ENCODE assay signal across 10 cellular contexts in genomic region chr2:196263181-196263747, GRCh38.
DNase-seq lines count a peak whose midpoint lies in the region; ATAC-seq, FAIRE-seq and TF ChIP-seq lines count a peak whose summit lies in the region.
"Had no signal": no experiment of that assay in that cellular context is flagged by ENCODE, and none has a peak within 500 bp of the region (broad histone marks: within the 10 kb centered on the region; RNA-seq: fewer than 3 reads in every experiment).

No MANE protein-coding gene starts in this region.

- H3K9me1 ChIP-seq in K562 (ENCODE audit: control insufficient read depth, insufficient read depth, low read length) = no peaks in the 10 kb centered on the region

- peak; percentile 44 for DNase-seq in stimulated activated CD4-positive, alpha-beta T cell treated with anti-CD3 and anti-CD28 coated beads, Interleukin-15, amount 100 ng/mL, for 24 hours
- no peak for DNase-seq in stimulated activated CD4-positive, alpha-beta T cell treated with anti-CD3 and anti-CD28 coated beads, Interleukin-12 subunit alpha, Interleukin-12 subunit beta, amount 100 ng/mL, for 4 hours
- DNase-seq in RCC 7860 (ENCODE audit: low spot score) (peak; percentile 47), K562 (ENCODE audit: extremely low read depth in 1 of 4, low spot score in 3 of 4) (peak in 2 of 4 experiments; percentile 19 to 48), mucosa of gallbladder (ENCODE audit: low spot score) (peak; percentile 31), NCI-H2171 (lab: John Stamatoyannopoulos, UW) (no peak), NCI-H1092 (lab: John Stamatoyannopoulos, UW) (no peak)

- H3K27ac ChIP-seq in K562 (ENCODE audit: extremely low read depth, low read depth, low read length) = peak overlapping the region; percentile 65

- 2% methylated on average over 6 of the region's 8 CpGs for WGBS in K562 (ENCODE audit: insufficient coverage, low coverage, missing lambda C conversion rate)

- in situ Hi-C loops in K562 (cut with MboI) = no loop called here

- TF ChIP-seq POLR2A in K562 (conservative IDR thresholded peaks at IDR 0.05) = no peak

- POLR2A ChIA-PET in K562 (lab: Yijun Ruan, JAX) = interaction anchor here (0.7 kb wide), 1 partner anchor 13 kb away, joined by 3 read pairs; no protein-coding TSS in a partner anchor

- peak; percentile 96 for ATAC-seq in HG03064 (IDR thresholded peaks at IDR 0.05; ENCODE audit: low read depth, unreplicated experiment)
- peak; percentile 83 for ATAC-seq in K562
- ATAC-seq: body of pancreas had no signal

- no peaks in the 10 kb centered on the region for H3K36me3 ChIP-seq in K562 (ENCODE audit: control insufficient read depth, insufficient read depth, low read length)

- no peaks in the 10 kb centered on the region for H3K27me3 ChIP-seq in K562 (ENCODE audit: control insufficient read depth in 2 of 2, insufficient read depth in 2 of 2, low read length in 2 of 2)
- H3K27me3 ChIP-seq: body of pancreas had no signal

- CTCF ChIA-PET in K562 (lab: Yijun Ruan, JAX; ENCODE audit: low intra/inter-chr PET ratio) = no interaction called here

- TF ChIP-seq EP300 in K562 (IDR thresholded peaks at IDR 0.05; ENCODE audit: low read length) = 0 out of 2 replicates have a peak, but pooled peaks have one; percentile 3

- intact Hi-C loops in K562 (cut with micrococcal nuclease) = loop anchor here (1.0 kb wide), 1 partner anchor 91 kb away; no protein-coding TSS in a partner anchor

- peak overlapping the region; percentile 51 for H3K4me2 ChIP-seq in K562 (ENCODE audit: insufficient read depth, low read length)

- H3K9ac ChIP-seq in K562 (ENCODE audit: insufficient read depth in 1 of 2, low read depth in 2 of 2, low read length in 2 of 2) = peak overlapping the region in 1 of 2 experiments; percentile 54; a peak in 2 of 4 replicates

- TF ChIP-seq CTCF in K562 (IDR thresholded peaks at IDR 0.05 in 2 of 3, conservative IDR thresholded peaks at IDR 0.05 in 1 of 3; ENCODE audit: insufficient read depth in 2 of 3, low read depth in 1 of 3, low read length in 3 of 3) = no peak

- no peaks in the 10 kb centered on the region for H4K20me1 ChIP-seq in K562 (replicated peaks; ENCODE audit: control insufficient read depth, insufficient read depth, low read length)

- H3K4me1 ChIP-seq in K562 (replicated peaks in 1 of 2; ENCODE audit: control insufficient read depth in 2 of 2, insufficient read depth in 2 of 2, low read length in 2 of 2) = peaks cover 7 to 35% of the 10 kb centered on the region in 2 experiments; a peak in 4 of 5 replicates
- H3K4me1 ChIP-seq: body of pancreas had no signal

- no peaks in the 10 kb centered on the region for H3K79me2 ChIP-seq in K562 (ENCODE audit: control insufficient read depth, insufficient read depth, low read length)

- no peak overlapping the region; the same call in 1 of the 2 replicates for H3K4me3 ChIP-seq in K562
- H3K4me3 ChIP-seq: body of pancreas had no signal

- FAIRE-seq in RCC 7860 (lab: Jason Lieb, UNC) = peak; percentile 73
- peak; percentile 51 for FAIRE-seq in K562 (lab: Jason Lieb, UNC)
- FAIRE-seq: G401.6 had no signal

- no TSS peak for BruUV-seq in K562 (replicated peaks; lab: Mats Ljungman, UMichigan)

- no peaks in the 10 kb centered on the region for H3K9me3 ChIP-seq in K562 (replicated peaks; ENCODE audit: control insufficient read depth, insufficient read depth, low read depth, low read length)
- H3K9me3 ChIP-seq: body of pancreas had no signal

- H2AFZ ChIP-seq in K562 (ENCODE audit: low read depth, low read length) = peak overlapping the region; percentile 79

- TF ChIP-seq RAD21 in K562 (CRISPR knock-in tag; conservative IDR thresholded peaks at IDR 0.05 in 1 of 2, IDR thresholded peaks at IDR 0.05 in 1 of 2) = no peak

TF ChIP-seq in K562, 482 proteins besides CTCF, POLR2A, EP300 and RAD21 (continues in another document):
- no peak for TF ChIP-seq TCF15 (CRISPR knock-in tag; IDR thresholded peaks at IDR 0.05)
- no peak for TF ChIP-seq HES1 (IDR thresholded peaks at IDR 0.05; ENCODE audit: low read depth)
- no peak for TF ChIP-seq BCL6 (CRISPR knock-in tag; IDR thresholded peaks at IDR 0.05)
- TF ChIP-seq ZNF76 (CRISPR knock-in tag; IDR thresholded peaks at IDR 0.05; ENCODE audit: borderline replicate concordance) = no peak
- no peak for TF ChIP-seq PTRF (tag; IDR thresholded peaks at IDR 0.05)
- 0 out of 2 replicates have a peak, but pooled peaks have one; percentile 16 for TF ChIP-seq GABPB1 (CRISPR knock-in tag; IDR thresholded peaks at IDR 0.05)
- TF ChIP-seq CBX8 (IDR thresholded peaks at IDR 0.05; ENCODE audit: borderline replicate concordance, extremely low read depth, low read depth, low read length, poor library complexity, severe bottlenecking) = no peak
- no peak for TF ChIP-seq MEF2A (IDR thresholded peaks at IDR 0.05; ENCODE audit: control insufficient read depth, low read depth, low read length)
- no peak for TF ChIP-seq HINFP (tag; conservative IDR thresholded peaks at IDR 0.05; ENCODE audit: low read depth)
- no peak for TF ChIP-seq ZNF146 (CRISPR knock-in tag; IDR thresholded peaks at IDR 0.05; ENCODE audit: unreplicated experiment)
- 0 out of 2 replicates have a peak, but pooled peaks have one; percentile 10 for TF ChIP-seq ARID1B (IDR thresholded peaks at IDR 0.05)
- TF ChIP-seq KAT7 (CRISPR knock-in tag; IDR thresholded peaks at IDR 0.05; ENCODE audit: borderline replicate concordance) = no peak
- no peak for TF ChIP-seq DEAF1 (CRISPR knock-in tag; IDR thresholded peaks at IDR 0.05)
- peak; percentile 27; the same call in 1 of the 2 replicates for TF ChIP-seq ZNF592 (IDR thresholded peaks at IDR 0.05)
- TF ChIP-seq MAZ (CRISPR knock-in tag; conservative IDR thresholded peaks at IDR 0.05 in 1 of 2, IDR thresholded peaks at IDR 0.05 in 1 of 2) = no peak
- TF ChIP-seq BRCA1 (IDR thresholded peaks at IDR 0.05) = no peak
- no peak for TF ChIP-seq BRCA1 (CRISPR knock-in tag; IDR thresholded peaks at IDR 0.05)
- TF ChIP-seq YBX1 (IDR thresholded peaks at IDR 0.05) = no peak

Comparison
In these comparisons a context has a peak if more than half of its experiments do, and no peak if none do; other contexts are left out.
1. DNase-seq: peak in stimulated activated CD4-positive, alpha-beta T cell treated with anti-CD3 and anti-CD28 coated beads, Interleukin-15, amount 100 ng/mL, for 24 hours (single experiment), RCC 7860 (single experiment) and mucosa of gallbladder (single experiment); none in stimulated activated CD4-positive, alpha-beta T cell treated with anti-CD3 and anti-CD28 coated beads, Interleukin-12 subunit alpha, Interleukin-12 subunit beta, amount 100 ng/mL, for 4 hours (single experiment), NCI-H2171 (single experiment) and NCI-H1092 (single experiment).